Comparison of ENCODE assay signal across 1 cellular context in genomic region chr1:212284332-212284743, GRCh38.
TF ChIP-seq lines count a peak whose summit lies in the region.

No MANE protein-coding gene starts in this region.

TF ChIP-seq in IMR-90, 13 proteins besides CTCF, POLR2A, EP300 and RAD21 (continued from another document):
- no peak for TF ChIP-seq USF2 (IDR thresholded peaks at IDR 0.05; ENCODE audit: low read depth, low read length)
- no peak for TF ChIP-seq RFX5 (IDR thresholded peaks at IDR 0.05; ENCODE audit: low read depth, low read length)
- TF ChIP-seq ELK1 (IDR thresholded peaks at IDR 0.05; ENCODE audit: borderline replicate concordance, low read depth, low read length): no peak
- TF ChIP-seq FOS (IDR thresholded peaks at IDR 0.05; ENCODE audit: low read depth, low read length): no peak
- TF ChIP-seq BHLHE40 (IDR thresholded peaks at IDR 0.05; ENCODE audit: low read depth, low read length): no peak
- TF ChIP-seq MAFK (IDR thresholded peaks at IDR 0.05; ENCODE audit: low read depth, low read length): no peak
